Comparison of ENCODE assay signal across 1 cellular context in genomic region chr6:128520436-128521301, GRCh38.
TF ChIP-seq lines count a peak whose summit lies in the region.

Gene PTPRK, minus strand, starts transcription at chr6:128520599. Its CDS starts 241 bp downstream, at chr6:128520358.

TF ChIP-seq in HepG2, 621 proteins besides CTCF, POLR2A, EP300 and RAD21 (continued from another document and continues in another):
- no peak; the same call in 1 of the 2 replicates for TF ChIP-seq IRF9 (CRISPR knock-in tag; IDR thresholded peaks at IDR 0.05; ENCODE audit: borderline replicate concordance)
- TF ChIP-seq HNRNPH1 (optimal IDR thresholded peaks at IDR 0.05; ENCODE audit: low read depth, low read length) = no peak
- no peak; the same call in none of the 2 replicates for TF ChIP-seq CCDC6 (CRISPR knock-in tag; IDR thresholded peaks at IDR 0.05)
- no peak for TF ChIP-seq STAT5B (CRISPR knock-in tag; IDR thresholded peaks at IDR 0.05)
- no peak; the same call in 1 of the 2 replicates for TF ChIP-seq YEATS2 (CRISPR knock-in tag; IDR thresholded peaks at IDR 0.05; ENCODE audit: borderline replicate concordance)
- TF ChIP-seq ZBTB7A (CRISPR knock-in tag; IDR thresholded peaks at IDR 0.05) = no peak
- TF ChIP-seq NR2F6 (IDR thresholded peaks at IDR 0.05) = no peak
- TF ChIP-seq NR2F6 (CRISPR knock-in tag; IDR thresholded peaks at IDR 0.05) = peak; percentile 39; the same call in 1 of the 2 replicates
- no peak for TF ChIP-seq RFX3 (CRISPR knock-in tag; IDR thresholded peaks at IDR 0.05)
- TF ChIP-seq NPAS2 (CRISPR knock-in tag; IDR thresholded peaks at IDR 0.05; ENCODE audit: borderline replicate concordance) = no peak
- TF ChIP-seq ETV6 (CRISPR knock-in tag; conservative IDR thresholded peaks at IDR 0.05) = 0 out of 2 replicates have a peak, but pooled peaks have one; percentile 29
- peak; percentile 87; the same call in 1 of the 2 replicates for TF ChIP-seq IRX3 (CRISPR knock-in tag; IDR thresholded peaks at IDR 0.05; ENCODE audit: borderline replicate concordance, low read depth)
- 0 out of 2 replicates have a peak, but pooled peaks have one; percentile 48 for TF ChIP-seq POLR2AphosphoS2 (IDR thresholded peaks at IDR 0.05; ENCODE audit: low read depth, low read length)
- no peak for TF ChIP-seq ZBTB44 (CRISPR knock-in tag; IDR thresholded peaks at IDR 0.05)
- TF ChIP-seq ZNF709 (CRISPR knock-in tag; IDR thresholded peaks at IDR 0.05) = peak; percentile 21; the same call in 1 of the 2 replicates
- TF ChIP-seq ZNF605 (CRISPR knock-in tag; IDR thresholded peaks at IDR 0.05) = peak; percentile 60; the same call in 1 of the 2 replicates
- TF ChIP-seq RXRB (CRISPR knock-in tag; IDR thresholded peaks at IDR 0.05; ENCODE audit: borderline replicate concordance) = peak; percentile 39; the same call in 1 of the 2 replicates
- TF ChIP-seq BRF2 (CRISPR knock-in tag; IDR thresholded peaks at IDR 0.05) = peak; percentile 86
- TF ChIP-seq AGO1 (IDR thresholded peaks at IDR 0.05; ENCODE audit: low read depth, low read length, poor library complexity, severe bottlenecking) = peak; percentile 63
- no peak for TF ChIP-seq PRDM4 (CRISPR knock-in tag; IDR thresholded peaks at IDR 0.05; ENCODE audit: borderline replicate concordance)
- peak; percentile 72; the same call in 1 of the 2 replicates for TF ChIP-seq GABPB1 (CRISPR knock-in tag; IDR thresholded peaks at IDR 0.05)
- TF ChIP-seq ZNF781 (CRISPR knock-in tag; IDR thresholded peaks at IDR 0.05; ENCODE audit: borderline replicate concordance, not compliant biosample characterization) = no peak
- no peak for TF ChIP-seq DMTF1 (CRISPR knock-in tag; IDR thresholded peaks at IDR 0.05)
- peak; percentile 73 for TF ChIP-seq TEAD3 (CRISPR knock-in tag; optimal IDR thresholded peaks at IDR 0.05; ENCODE audit: borderline replicate concordance)
- TF ChIP-seq ZBTB39 (CRISPR knock-in tag; IDR thresholded peaks at IDR 0.05) = no peak
- TF ChIP-seq XRCC5 (optimal IDR thresholded peaks at IDR 0.05; ENCODE audit: low read length) = peak; percentile 73
- TF ChIP-seq ASH2L (IDR thresholded peaks at IDR 0.05; ENCODE audit: insufficient read length, low read depth, low read length) = peak; percentile 72
- no peak for TF ChIP-seq SIX4 (CRISPR knock-in tag; IDR thresholded peaks at IDR 0.05)
- no peak for TF ChIP-seq ZBED4 (CRISPR knock-in tag; IDR thresholded peaks at IDR 0.05; ENCODE audit: borderline replicate concordance)
- peak; percentile 86 for TF ChIP-seq ZNF501 (CRISPR knock-in tag; IDR thresholded peaks at IDR 0.05)
- TF ChIP-seq CENPBD1 (CRISPR knock-in tag; IDR thresholded peaks at IDR 0.05; ENCODE audit: borderline replicate concordance, low read depth) = peak; percentile 61; the same call in 1 of the 2 replicates
- peak; percentile 78; the same call in 1 of the 2 replicates for TF ChIP-seq ZNF782 (CRISPR knock-in tag; IDR thresholded peaks at IDR 0.05; ENCODE audit: borderline replicate concordance)
- peak; percentile 76 for TF ChIP-seq U2AF1 (optimal IDR thresholded peaks at IDR 0.05; ENCODE audit: low read depth, low read length)
- TF ChIP-seq ZNF468 (CRISPR knock-in tag; IDR thresholded peaks at IDR 0.05) = no peak
- peak; percentile 91 for TF ChIP-seq SKI (IDR thresholded peaks at IDR 0.05; ENCODE audit: partially characterized antibody)
- no peak for TF ChIP-seq IKZF4 (CRISPR knock-in tag; IDR thresholded peaks at IDR 0.05; ENCODE audit: borderline replicate concordance, low read depth, not compliant biosample characterization)
- peak; percentile 44; the same call in 1 of the 2 replicates for TF ChIP-seq ZMAT3 (CRISPR knock-in tag; conservative IDR thresholded peaks at IDR 0.05)
- no peak for TF ChIP-seq SNAPC5 (CRISPR knock-in tag; IDR thresholded peaks at IDR 0.05; ENCODE audit: borderline replicate concordance)
- no peak; the same call in none of the 2 replicates for TF ChIP-seq ZBTB20 (CRISPR knock-in tag; IDR thresholded peaks at IDR 0.05; ENCODE audit: borderline replicate concordance, low read depth)
- TF ChIP-seq ZNF441 (CRISPR knock-in tag; IDR thresholded peaks at IDR 0.05; ENCODE audit: borderline replicate concordance) = no peak
- peak; percentile 88; the same call in 1 of the 2 replicates for TF ChIP-seq SAFB2 (CRISPR knock-in tag; IDR thresholded peaks at IDR 0.05; ENCODE audit: borderline replicate concordance, low read depth)
- no peak for TF ChIP-seq DZIP1 (CRISPR knock-in tag; IDR thresholded peaks at IDR 0.05)
- TF ChIP-seq GZF1 (CRISPR knock-in tag; IDR thresholded peaks at IDR 0.05) = no peak; the same call in 1 of the 2 replicates
- TF ChIP-seq ZBTB1 (CRISPR knock-in tag; IDR thresholded peaks at IDR 0.05; ENCODE audit: borderline replicate concordance) = no peak
- no peak for TF ChIP-seq SOX13 (IDR thresholded peaks at IDR 0.05)
- peak in 1 of 2 experiments; percentile 46; a peak in 2 of 4 replicates for TF ChIP-seq SOX13 (CRISPR knock-in tag; conservative IDR thresholded peaks at IDR 0.05 in 1 of 2, IDR thresholded peaks at IDR 0.05 in 1 of 2)
